1 cellular context compared by ENCODE assay signal in genomic region chr12:6752931-6753771, GRCh38.
A peak's percentile ranks its signal among the peaks of the same experiment; 100 is the strongest.
TF ChIP-seq lines count a peak whose summit lies in the region.

TSS of gene MLF2 (minus strand) at chr12:6753141. CDS start at chr12:6752334, 807 bp downstream.

TF ChIP-seq in K562, 482 proteins besides CTCF, POLR2A, EP300 and RAD21 (continued from another document and continues in another):
- TF ChIP-seq RREB1 (CRISPR knock-in tag; IDR thresholded peaks at IDR 0.05) (no peak; the same call in 1 of the 2 replicates), RFX1 (IDR thresholded peaks at IDR 0.05) (no peak), HDAC6 (IDR thresholded peaks at IDR 0.05; ENCODE audit: low read depth, low read length) (no peak), ZBTB9 (CRISPR knock-in tag; IDR thresholded peaks at IDR 0.05) (no peak), HNRNPK (IDR thresholded peaks at IDR 0.05; ENCODE audit: low read depth, low read length, poor library complexity, severe bottlenecking) (no peak), KDM5B (IDR thresholded peaks at IDR 0.05; ENCODE audit: insufficient replicate concordance, low read depth, low read length) (peak; percentile 75), TBL1XR1 (IDR thresholded peaks at IDR 0.05; ENCODE audit: low read length in 2 of 2) (0 out of 4 replicates have a peak, but pooled peaks of 1 of the 2 experiments have one; percentile 60), FUS (optimal IDR thresholded peaks at IDR 0.05; ENCODE audit: low read depth, low read length) (no peak), SMAD1 (IDR thresholded peaks at IDR 0.05; ENCODE audit: low read depth, low read length, partially characterized antibody) (peak; percentile 5), ARID3B (CRISPR knock-in tag; IDR thresholded peaks at IDR 0.05; ENCODE audit: borderline replicate concordance) (no peak), EZH2 (IDR thresholded peaks at IDR 0.05; ENCODE audit: borderline replicate concordance, low read depth, low read length) (no peak), ZNF121 (CRISPR knock-in tag; conservative IDR thresholded peaks at IDR 0.05) (no peak), ESRRA (IDR thresholded peaks at IDR 0.05; ENCODE audit: borderline replicate concordance, low read depth) (no peak), HNRNPH1 (optimal IDR thresholded peaks at IDR 0.05; ENCODE audit: low read depth, low read length) (no peak), STAG1 (CRISPR knock-in tag; IDR thresholded peaks at IDR 0.05; ENCODE audit: borderline replicate concordance) (no peak), CTBP1 (IDR thresholded peaks at IDR 0.05; ENCODE audit: borderline replicate concordance) (no peak), PHF20 (IDR thresholded peaks at IDR 0.05; ENCODE audit: partially characterized antibody) (peak; percentile 68), ZNF699 (CRISPR knock-in tag; IDR thresholded peaks at IDR 0.05; ENCODE audit: insufficient replicate concordance) (no peak), CBFA2T3 (IDR thresholded peaks at IDR 0.05) (no peak), PRPF4 (IDR thresholded peaks at IDR 0.05; ENCODE audit: insufficient read depth, low read depth, low read length, poor library complexity, severe bottlenecking) (no peak), MYNN (IDR thresholded peaks at IDR 0.05) (peak; percentile 74), MYNN (CRISPR knock-in tag; IDR thresholded peaks at IDR 0.05) (no peak), DLX4 (CRISPR knock-in tag; IDR thresholded peaks at IDR 0.05) (no peak), THAP7 (CRISPR knock-in tag; IDR thresholded peaks at IDR 0.05) (no peak), MLX (CRISPR knock-in tag; conservative IDR thresholded peaks at IDR 0.05) (no peak), SMAD4 (CRISPR knock-in tag; conservative IDR thresholded peaks at IDR 0.05) (no peak), CBX5 (IDR thresholded peaks at IDR 0.05; ENCODE audit: borderline replicate concordance, low read depth) (no peak), ZSCAN32 (CRISPR knock-in tag; IDR thresholded peaks at IDR 0.05) (no peak), XRCC4 (IDR thresholded peaks at IDR 0.05; ENCODE audit: extremely low read depth, insufficient read depth, insufficient read length) (no peak), ZKSCAN3 (CRISPR knock-in tag; IDR thresholded peaks at IDR 0.05) (no peak)
- TF ChIP-seq, protein P1, sequence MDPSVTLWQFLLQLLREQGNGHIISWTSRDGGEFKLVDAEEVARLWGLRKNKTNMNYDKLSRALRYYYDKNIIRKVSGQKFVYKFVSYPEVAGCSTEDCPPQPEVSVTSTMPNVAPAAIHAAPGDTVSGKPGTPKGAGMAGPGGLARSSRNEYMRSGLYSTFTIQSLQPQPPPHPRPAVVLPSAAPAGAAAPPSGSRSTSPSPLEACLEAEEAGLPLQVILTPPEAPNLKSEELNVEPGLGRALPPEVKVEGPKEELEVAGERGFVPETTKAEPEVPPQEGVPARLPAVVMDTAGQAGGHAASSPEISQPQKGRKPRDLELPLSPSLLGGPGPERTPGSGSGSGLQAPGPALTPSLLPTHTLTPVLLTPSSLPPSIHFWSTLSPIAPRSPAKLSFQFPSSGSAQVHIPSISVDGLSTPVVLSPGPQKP (CRISPR knock-in tag; IDR thresholded peaks at IDR 0.05) = 0 out of 2 replicates have a peak, but pooled peaks have one; percentile 44
- TF ChIP-seq, protein P2, sequence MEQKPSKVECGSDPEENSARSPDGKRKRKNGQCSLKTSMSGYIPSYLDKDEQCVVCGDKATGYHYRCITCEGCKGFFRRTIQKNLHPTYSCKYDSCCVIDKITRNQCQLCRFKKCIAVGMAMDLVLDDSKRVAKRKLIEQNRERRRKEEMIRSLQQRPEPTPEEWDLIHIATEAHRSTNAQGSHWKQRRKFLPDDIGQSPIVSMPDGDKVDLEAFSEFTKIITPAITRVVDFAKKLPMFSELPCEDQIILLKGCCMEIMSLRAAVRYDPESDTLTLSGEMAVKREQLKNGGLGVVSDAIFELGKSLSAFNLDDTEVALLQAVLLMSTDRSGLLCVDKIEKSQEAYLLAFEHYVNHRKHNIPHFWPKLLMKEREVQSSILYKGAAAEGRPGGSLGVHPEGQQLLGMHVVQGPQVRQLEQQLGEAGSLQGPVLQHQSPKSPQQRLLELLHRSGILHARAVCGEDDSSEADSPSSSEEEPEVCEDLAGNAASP (IDR thresholded peaks at IDR 0.05) = no peak
- TF ChIP-seq, protein P3, sequence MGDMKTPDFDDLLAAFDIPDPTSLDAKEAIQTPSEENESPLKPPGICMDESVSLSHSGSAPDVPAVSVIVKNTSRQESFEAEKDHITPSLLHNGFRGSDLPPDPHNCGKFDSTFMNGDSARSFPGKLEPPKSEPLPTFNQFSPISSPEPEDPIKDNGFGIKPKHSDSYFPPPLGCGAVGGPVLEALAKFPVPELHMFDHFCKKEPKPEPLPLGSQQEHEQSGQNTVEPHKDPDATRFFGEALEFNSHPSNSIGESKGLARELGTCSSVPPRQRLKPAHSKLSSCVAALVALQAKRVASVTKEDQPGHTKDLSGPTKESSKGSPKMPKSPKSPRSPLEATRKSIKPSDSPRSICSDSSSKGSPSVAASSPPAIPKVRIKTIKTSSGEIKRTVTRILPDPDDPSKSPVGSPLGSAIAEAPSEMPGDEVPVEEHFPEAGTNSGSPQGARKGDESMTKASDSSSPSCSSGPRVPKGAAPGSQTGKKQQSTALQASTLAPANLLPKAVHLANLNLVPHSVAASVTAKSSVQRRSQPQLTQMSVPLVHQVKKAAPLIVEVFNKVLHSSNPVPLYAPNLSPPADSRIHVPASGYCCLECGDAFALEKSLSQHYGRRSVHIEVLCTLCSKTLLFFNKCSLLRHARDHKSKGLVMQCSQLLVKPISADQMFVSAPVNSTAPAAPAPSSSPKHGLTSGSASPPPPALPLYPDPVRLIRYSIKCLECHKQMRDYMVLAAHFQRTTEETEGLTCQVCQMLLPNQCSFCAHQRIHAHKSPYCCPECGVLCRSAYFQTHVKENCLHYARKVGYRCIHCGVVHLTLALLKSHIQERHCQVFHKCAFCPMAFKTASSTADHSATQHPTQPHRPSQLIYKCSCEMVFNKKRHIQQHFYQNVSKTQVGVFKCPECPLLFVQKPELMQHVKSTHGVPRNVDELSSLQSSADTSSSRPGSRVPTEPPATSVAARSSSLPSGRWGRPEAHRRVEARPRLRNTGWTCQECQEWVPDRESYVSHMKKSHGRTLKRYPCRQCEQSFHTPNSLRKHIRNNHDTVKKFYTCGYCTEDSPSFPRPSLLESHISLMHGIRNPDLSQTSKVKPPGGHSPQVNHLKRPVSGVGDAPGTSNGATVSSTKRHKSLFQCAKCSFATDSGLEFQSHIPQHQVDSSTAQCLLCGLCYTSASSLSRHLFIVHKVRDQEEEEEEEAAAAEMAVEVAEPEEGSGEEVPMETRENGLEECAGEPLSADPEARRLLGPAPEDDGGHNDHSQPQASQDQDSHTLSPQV (IDR thresholded peaks at IDR 0.05) = no peak
- TF ChIP-seq, protein P4, sequence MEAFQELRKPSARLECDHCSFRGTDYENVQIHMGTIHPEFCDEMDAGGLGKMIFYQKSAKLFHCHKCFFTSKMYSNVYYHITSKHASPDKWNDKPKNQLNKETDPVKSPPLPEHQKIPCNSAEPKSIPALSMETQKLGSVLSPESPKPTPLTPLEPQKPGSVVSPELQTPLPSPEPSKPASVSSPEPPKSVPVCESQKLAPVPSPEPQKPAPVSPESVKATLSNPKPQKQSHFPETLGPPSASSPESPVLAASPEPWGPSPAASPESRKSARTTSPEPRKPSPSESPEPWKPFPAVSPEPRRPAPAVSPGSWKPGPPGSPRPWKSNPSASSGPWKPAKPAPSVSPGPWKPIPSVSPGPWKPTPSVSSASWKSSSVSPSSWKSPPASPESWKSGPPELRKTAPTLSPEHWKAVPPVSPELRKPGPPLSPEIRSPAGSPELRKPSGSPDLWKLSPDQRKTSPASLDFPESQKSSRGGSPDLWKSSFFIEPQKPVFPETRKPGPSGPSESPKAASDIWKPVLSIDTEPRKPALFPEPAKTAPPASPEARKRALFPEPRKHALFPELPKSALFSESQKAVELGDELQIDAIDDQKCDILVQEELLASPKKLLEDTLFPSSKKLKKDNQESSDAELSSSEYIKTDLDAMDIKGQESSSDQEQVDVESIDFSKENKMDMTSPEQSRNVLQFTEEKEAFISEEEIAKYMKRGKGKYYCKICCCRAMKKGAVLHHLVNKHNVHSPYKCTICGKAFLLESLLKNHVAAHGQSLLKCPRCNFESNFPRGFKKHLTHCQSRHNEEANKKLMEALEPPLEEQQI (IDR thresholded peaks at IDR 0.05) = no peak
